Comparison of ENCODE assay signal across 33 cellular contexts in genomic region chr16:10590342-10590741, GRCh38. TPM values are rescaled to one million over a fixed set of nuclear protein-coding genes. Genes with fewer than 3 reads are reported as not detected.
"Had no signal": no experiment of that assay in that cellular context is flagged by ENCODE, and none has a peak within 500 bp of the region (broad histone marks: within the 10 kb centered on the region; RNA-seq: fewer than 3 reads in every experiment).

No MANE protein-coding gene starts in this region.

- ATAC-seq: activated CD8-positive, alpha-beta memory T cell treated with anti-CD3 and anti-CD28 coated beads, Interleukin-2, amount 10 ng/mL, durations not matched to agents 7 days and 5 days; activated naive CD8-positive, alpha-beta T cell treated with anti-CD3 and anti-CD28 coated beads, Interleukin-2, amount 50 U/mL, for 24 hours had no signal

- H3K4me1 Mint-ChIP-seq: activated CD4-positive, alpha-beta memory T cell treated with anti-CD3 and anti-CD28 coated beads, Interleukin-2, amount 10 ng/mL, durations not matched to agents 7 days and 5 days; activated CD8-positive, alpha-beta memory T cell treated with anti-CD3 and anti-CD28 coated beads, Interleukin-2, amount 10 ng/mL, durations not matched to agents 7 days and 5 days; activated naive CD4-positive, alpha-beta T cell treated with anti-CD3 and anti-CD28 coated beads, Interleukin-2, amount 10 ng/mL, durations not matched to agents 7 days and 5 days; activated naive CD8-positive, alpha-beta T cell treated with anti-CD3 and anti-CD28 coated beads, Interleukin-2, amount 50 U/mL, for 24 hours had no signal

- H3K27ac Mint-ChIP-seq: activated CD4-positive, alpha-beta memory T cell treated with anti-CD3 and anti-CD28 coated beads, Interleukin-2, amount 10 ng/mL, durations not matched to agents 7 days and 5 days; activated CD8-positive, alpha-beta memory T cell treated with anti-CD3 and anti-CD28 coated beads, Interleukin-2, amount 10 ng/mL, durations not matched to agents 7 days and 5 days; activated naive CD4-positive, alpha-beta T cell treated with anti-CD3 and anti-CD28 coated beads, Interleukin-2, amount 10 ng/mL, durations not matched to agents 7 days and 5 days; activated naive CD8-positive, alpha-beta T cell; activated naive CD8-positive, alpha-beta T cell treated with anti-CD3 and anti-CD28 coated beads, Interleukin-2, amount 50 U/mL, for 24 hours; brain had no signal

- H3K36me3 ChIP-seq: WERI-Rb-1 had no signal

- H3K36me3 Mint-ChIP-seq: activated CD8-positive, alpha-beta memory T cell treated with anti-CD3 and anti-CD28 coated beads, Interleukin-2, amount 10 ng/mL, durations not matched to agents 7 days and 5 days; activated naive CD4-positive, alpha-beta T cell treated with anti-CD3 and anti-CD28 coated beads, Interleukin-2, amount 10 ng/mL, durations not matched to agents 7 days and 5 days; activated naive CD8-positive, alpha-beta T cell; brain had no signal

- DNase-seq: activated CD4-positive, alpha-beta memory T cell treated with anti-CD3 and anti-CD28 coated beads, Interleukin-2, amount 10 ng/mL, durations not matched to agents 7 days and 5 days; activated CD4-positive, alpha-beta T cell treated with anti-CD3 and anti-CD28 coated beads for 1 hour; activated CD4-positive, alpha-beta T cell treated with anti-CD3 and anti-CD28 coated beads for 48 hours; activated CD4-positive, CD25-positive, alpha-beta regulatory T cell; activated CD8-positive, alpha-beta memory T cell treated with anti-CD3 and anti-CD28 coated beads for 24 hours; activated CD8-positive, alpha-beta memory T cell treated with anti-CD3 and anti-CD28 coated beads, Interleukin-2, amount 10 ng/mL, durations not matched to agents 7 days and 5 days; activated CD8-positive, alpha-beta memory T cell treated with anti-CD3 and anti-CD28 coated beads, Interleukin-2, amount 50 U/mL, for 48 hours; activated effector memory CD4-positive, alpha-beta T cell treated with Interleukin-2 at 50 U/mL for 16 hours; activated naive CD4-positive, alpha-beta T cell treated with anti-CD3 and anti-CD28 coated beads, Interleukin-2, amount 10 ng/mL, durations not matched to agents 7 days and 5 days; activated naive CD8-positive, alpha-beta T cell treated with anti-CD3 and anti-CD28 coated beads, Interleukin-2, amount 50 U/mL, for 24 hours; activated T-cell treated with anti-CD3 and anti-CD28 coated beads, Interleukin-2, amount 50 U/mL, for 48 hours; anterior cingulate cortex; central memory CD4-positive, alpha-beta T cell; Kasumi-1; KG1; MM.1S; MV-4-11; NCI-H1092; NCI-H1436 treated with DMSO at 0.1 percent for 48 hours; NCI-H1694 treated with DMSO at 0.1 percent for 48 hours; NCI-H2029; NCI-H510A; NCI-H526; NCI-H748 treated with DMSO at 0.1 percent for 48 hours; Right ventricle myocardium superior; SW 1271; T1000; WERI-Rb-1 had no signal

- H3K4me3 Mint-ChIP-seq: activated CD4-positive, alpha-beta memory T cell treated with anti-CD3 and anti-CD28 coated beads, Interleukin-2, amount 10 ng/mL, durations not matched to agents 7 days and 5 days; activated CD8-positive, alpha-beta memory T cell treated with anti-CD3 and anti-CD28 coated beads, Interleukin-2, amount 10 ng/mL, durations not matched to agents 7 days and 5 days; activated naive CD4-positive, alpha-beta T cell treated with anti-CD3 and anti-CD28 coated beads, Interleukin-2, amount 10 ng/mL, durations not matched to agents 7 days and 5 days; activated naive CD8-positive, alpha-beta T cell; activated naive CD8-positive, alpha-beta T cell treated with anti-CD3 and anti-CD28 coated beads, Interleukin-2, amount 50 U/mL, for 24 hours; brain had no signal

- H3K9me3 Mint-ChIP-seq: activated CD4-positive, alpha-beta memory T cell treated with anti-CD3 and anti-CD28 coated beads, Interleukin-2, amount 10 ng/mL, durations not matched to agents 7 days and 5 days; activated naive CD4-positive, alpha-beta T cell treated with anti-CD3 and anti-CD28 coated beads, Interleukin-2, amount 10 ng/mL, durations not matched to agents 7 days and 5 days; activated naive CD8-positive, alpha-beta T cell treated with anti-CD3 and anti-CD28 coated beads, Interleukin-2, amount 50 U/mL, for 24 hours; brain had no signal

- H3K27me3 Mint-ChIP-seq: activated naive CD8-positive, alpha-beta T cell had no signal

- H3K27ac ChIP-seq: WERI-Rb-1 had no signal

RNA-seq across cellular contexts. Expression of gene EMP2, which starts 9.9 kb away (rescaled TPM):
- total RNA-seq: activated CD4-positive, alpha-beta memory T cell treated with anti-CD3 and anti-CD28 coated beads, Interleukin-2, amount 10 ng/mL, durations not matched to agents 7 days and 5 days; activated CD8-positive, alpha-beta memory T cell treated with anti-CD3 and anti-CD28 coated beads, Interleukin-2, amount 10 ng/mL, durations not matched to agents 7 days and 5 days; OCI-LY7; T-helper 1 cell treated with Interleukin-12 subunit alpha and Interleukin-12 subunit beta and Interleukin-4 antibody, amounts not matched to agents 30 ng/mL and 1 ng/mL, for 36 hours; T-helper 2 cell treated with Interferon-gamma antibody and Interleukin-4, amounts not matched to agents 100 ng/mL and 5 ng/mL, for 36 hours had no signal
